ENCODE assay signal across 21 cellular contexts in the genomic region with DNA sequence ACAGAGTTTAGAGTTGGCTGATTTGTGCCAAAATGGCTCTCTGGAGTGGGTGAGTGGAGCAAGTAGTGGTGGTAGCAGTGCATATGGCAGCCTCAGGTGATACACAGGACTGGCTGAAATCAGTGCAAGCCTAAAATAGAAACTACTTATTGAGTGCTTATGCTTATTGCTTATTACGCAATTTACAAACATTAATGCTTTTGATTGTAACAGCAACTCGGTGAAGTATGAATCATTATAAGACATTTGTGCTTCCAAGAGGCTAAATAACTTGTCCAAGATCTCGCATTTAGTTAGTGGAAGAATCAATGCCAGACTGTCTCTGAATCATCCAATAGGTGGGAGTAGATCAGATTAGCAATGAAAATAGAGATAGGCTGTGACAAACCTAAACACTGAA.
DNase-seq lines count a peak whose midpoint lies in the region; ATAC-seq and TF ChIP-seq lines count a peak whose summit lies in the region.
"Had no signal": no experiment of that assay in that cellular context is flagged by ENCODE, and none has a peak within 500 bp of the region (broad histone marks: within the 10 kb centered on the region; RNA-seq: fewer than 3 reads in every experiment).

No MANE protein-coding gene starts in this region.

- TF ChIP-seq CTCF in epithelial cell of esophagus (IDR thresholded peaks at IDR 0.05; ENCODE audit: insufficient read depth, low read depth, low read length, missing control alignments) = no peak

- no peak overlapping the region for H3K14ac ChIP-seq in mesenchymal stem cell (ENCODE audit: low read length in 2 of 2)

- ATAC-seq in HG02623 (IDR thresholded peaks at IDR 0.05; ENCODE audit: unreplicated experiment) = no peak
- ATAC-seq: activated CD8-positive, alpha-beta memory T cell treated with anti-CD3 and anti-CD28 coated beads, Interleukin-2, amount 10 ng/mL, durations not matched to agents 7 days and 5 days; left ventricle myocardium superior; naive thymus-derived CD4-positive, alpha-beta T cell; T-helper 17 cell had no signal

- no peak overlapping the region for H2AFZ ChIP-seq in mesenchymal stem cell (ENCODE audit: low read depth, low read length)

- no peak overlapping the region for H4K8ac ChIP-seq in mesenchymal stem cell (ENCODE audit: low read length)

- H3K27me3 Mint-ChIP-seq in activated CD4-positive, alpha-beta memory T cell treated with anti-CD3 and anti-CD28 coated beads, Interleukin-2, amount 10 ng/mL, durations not matched to agents 7 days and 5 days = no peaks in the 10 kb centered on the region
- H3K27me3 Mint-ChIP-seq: activated CD8-positive, alpha-beta memory T cell treated with anti-CD3 and anti-CD28 coated beads, Interleukin-2, amount 10 ng/mL, durations not matched to agents 7 days and 5 days; naive thymus-derived CD4-positive, alpha-beta T cell; T-helper 17 cell had no signal

- in situ Hi-C loops in Caki2 (cut with HindIII; ENCODE audit: low pct_unique_long_range_greater_than_20kb, low sequenced_read_pairs) = no loop called here

- no peak overlapping the region for H3K27ac ChIP-seq in mesenchymal stem cell (ENCODE audit: low read length, poor library complexity, severe bottlenecking)
- H3K27ac ChIP-seq: dorsolateral prefrontal cortex, stomach had no signal

- no peaks in the 10 kb centered on the region for H3K36me3 ChIP-seq in mesenchymal stem cell (ENCODE audit: control insufficient read depth in 1 of 2, insufficient read depth in 2 of 2, low read depth in 1 of 2, low read length in 2 of 2)
- H3K36me3 ChIP-seq: stomach had no signal

- POLR2A ChIA-PET in activated CD4-positive, alpha-beta memory T cell treated with anti-CD3 and anti-CD28 coated beads, Interleukin-2, amount 10 ng/mL, durations not matched to agents 7 days and 5 days (lab: Charles Lee) = no interaction called here

- no peak overlapping the region for H3K18ac ChIP-seq in mesenchymal stem cell (ENCODE audit: low read depth in 1 of 2, low read length in 2 of 2)

- no peak overlapping the region for H2BK120ac ChIP-seq in mesenchymal stem cell (ENCODE audit: low read depth, low read length)

- H3K4ac ChIP-seq in mesenchymal stem cell (ENCODE audit: low read depth in 1 of 2, low read length in 2 of 2) = no peak overlapping the region

- H3K23ac ChIP-seq in mesenchymal stem cell (ENCODE audit: low read length in 2 of 2) = no peak overlapping the region

- CTCF ChIA-PET in activated CD4-positive, alpha-beta memory T cell treated with anti-CD3 and anti-CD28 coated beads, Interleukin-2, amount 10 ng/mL, durations not matched to agents 7 days and 5 days (lab: Charles Lee) = no interaction called here

- H2BK12ac ChIP-seq in mesenchymal stem cell (ENCODE audit: low read length in 2 of 2) = no peak overlapping the region

- no peak overlapping the region for H2AK5ac ChIP-seq in mesenchymal stem cell (ENCODE audit: low read length, severe bottlenecking)

- no peaks in the 10 kb centered on the region for H3K36me3 Mint-ChIP-seq in activated CD4-positive, alpha-beta memory T cell treated with anti-CD3 and anti-CD28 coated beads, Interleukin-2, amount 10 ng/mL, durations not matched to agents 7 days and 5 days (ENCODE audit: low read depth)
- H3K36me3 Mint-ChIP-seq: activated CD8-positive, alpha-beta memory T cell treated with anti-CD3 and anti-CD28 coated beads, Interleukin-2, amount 10 ng/mL, durations not matched to agents 7 days and 5 days; naive thymus-derived CD4-positive, alpha-beta T cell had no signal

- H3K9me3 ChIP-seq in mesenchymal stem cell (ENCODE audit: control insufficient read depth, low read length) = no peaks in the 10 kb centered on the region
- H3K9me3 ChIP-seq: stomach had no signal

- no peak overlapping the region for H3K9ac ChIP-seq in mesenchymal stem cell (ENCODE audit: low read length)

- no peak overlapping the region for H3K4me3 Mint-ChIP-seq in activated CD4-positive, alpha-beta memory T cell treated with anti-CD3 and anti-CD28 coated beads, Interleukin-2, amount 10 ng/mL, durations not matched to agents 7 days and 5 days
- H3K4me3 Mint-ChIP-seq: activated CD8-positive, alpha-beta memory T cell treated with anti-CD3 and anti-CD28 coated beads, Interleukin-2, amount 10 ng/mL, durations not matched to agents 7 days and 5 days; naive thymus-derived CD4-positive, alpha-beta T cell; T-helper 17 cell had no signal

- H4K91ac ChIP-seq in mesenchymal stem cell (ENCODE audit: low read length) = no peak overlapping the region

- H3K4me1 Mint-ChIP-seq in activated CD4-positive, alpha-beta memory T cell treated with anti-CD3 and anti-CD28 coated beads, Interleukin-2, amount 10 ng/mL, durations not matched to agents 7 days and 5 days = no peaks in the 10 kb centered on the region
- H3K4me1 Mint-ChIP-seq: activated CD8-positive, alpha-beta memory T cell treated with anti-CD3 and anti-CD28 coated beads, Interleukin-2, amount 10 ng/mL, durations not matched to agents 7 days and 5 days; naive thymus-derived CD4-positive, alpha-beta T cell; T-helper 17 cell had no signal

- H3K4me1 ChIP-seq in mesenchymal stem cell (ENCODE audit: control insufficient read depth, insufficient read depth, low read depth, low read length) = no peaks in the 10 kb centered on the region
- H3K4me1 ChIP-seq: stomach had no signal

- no peaks in the 10 kb centered on the region for H3K27me3 ChIP-seq in mesenchymal stem cell (ENCODE audit: control insufficient read depth in 1 of 2, insufficient read depth in 1 of 2, low read length in 2 of 2)
- H3K27me3 ChIP-seq: dorsolateral prefrontal cortex, stomach had no signal

- H3K4me3 ChIP-seq in epithelial cell of esophagus (ENCODE audit: low read length) (no peak overlapping the region), mesenchymal stem cell (ENCODE audit: insufficient read depth in 1 of 2, low read depth in 1 of 2, low read length in 2 of 2) (peak overlapping the region in 1 of 2 experiments; percentile 63)
- H3K4me3 ChIP-seq: dorsolateral prefrontal cortex, stomach had no signal

- H3K4me2 ChIP-seq in mesenchymal stem cell (ENCODE audit: low read length, poor library complexity, severe bottlenecking) = no peak overlapping the region

- no peak overlapping the region for H2BK15ac ChIP-seq in mesenchymal stem cell (ENCODE audit: low read depth, poor library complexity, severe bottlenecking)

- 84% methylated on average over 3 of the region's 3 CpGs for WGBS in mesenchymal stem cell

- H3K79me1 ChIP-seq in mesenchymal stem cell (replicated peaks; ENCODE audit: low read length, poor library complexity, severe bottlenecking) = no peaks in the 10 kb centered on the region

- peak; percentile 13 for DNase-seq in Caki2 (ENCODE audit: low read depth)
- peak; percentile 84 for DNase-seq in NCI-H446 treated with DMSO at 0.1 percent for 48 hours (lab: John Stamatoyannopoulos, UW)
- DNase-seq in epithelial cell of esophagus (ENCODE audit: low read depth) = peak; percentile 72
- DNase-seq in mesenchymal stem cell = peak; percentile 10
- no peak for DNase-seq in GOT3 (lab: John Stamatoyannopoulos, UW)
- no peak for DNase-seq in activated CD4-positive, alpha-beta memory T cell treated with anti-CD3 and anti-CD28 coated beads, Interleukin-2, amount 10 ng/mL, durations not matched to agents 7 days and 5 days
- DNase-seq in nucleus accumbens (lab: John Stamatoyannopoulos, UW) = no peak
- DNase-seq: activated CD4-positive, CD25-positive, alpha-beta regulatory T cell; activated CD8-positive, alpha-beta memory T cell treated with anti-CD3 and anti-CD28 coated beads, Interleukin-2, amount 10 ng/mL, durations not matched to agents 7 days and 5 days; activated effector memory CD4-positive, alpha-beta T cell treated with anti-CD3 and anti-CD28 coated beads, Interleukin-2, amount 50 U/mL, for 16 hours; AML-193; anterior cingulate cortex; DMS 273 treated with DMSO at 0.1 percent for 48 hours; dorsolateral prefrontal cortex; left ventricle myocardium superior; naive thymus-derived CD4-positive, alpha-beta T cell; NCI-H1930; NCI-H526 treated with DMSO at 0.1 percent for 48 hours; stomach; T-helper 17 cell had no signal

- H3K27ac Mint-ChIP-seq in activated CD4-positive, alpha-beta memory T cell treated with anti-CD3 and anti-CD28 coated beads, Interleukin-2, amount 10 ng/mL, durations not matched to agents 7 days and 5 days = no peak overlapping the region
- H3K27ac Mint-ChIP-seq: activated CD8-positive, alpha-beta memory T cell treated with anti-CD3 and anti-CD28 coated beads, Interleukin-2, amount 10 ng/mL, durations not matched to agents 7 days and 5 days; naive thymus-derived CD4-positive, alpha-beta T cell; T-helper 17 cell had no signal

- no peak overlapping the region for H2BK5ac ChIP-seq in mesenchymal stem cell (ENCODE audit: low read depth, low read length, poor library complexity, severe bottlenecking)

- no peaks in the 10 kb centered on the region for H3K9me3 Mint-ChIP-seq in activated CD4-positive, alpha-beta memory T cell treated with anti-CD3 and anti-CD28 coated beads, Interleukin-2, amount 10 ng/mL, durations not matched to agents 7 days and 5 days

Comparison
In these comparisons a context has a peak if more than half of its experiments do, and no peak if none do; other contexts are left out.
1. DNase-seq: peak in Caki2 (single experiment), NCI-H446 treated with DMSO at 0.1 percent for 48 hours (single experiment), epithelial cell of esophagus (single experiment) and mesenchymal stem cell (single experiment); none in GOT3 (single experiment), activated CD4-positive, alpha-beta memory T cell treated with anti-CD3 and anti-CD28 coated beads, Interleukin-2, amount 10 ng/mL, durations not matched to agents 7 days and 5 days (single experiment) and nucleus accumbens (0 of 56).